In the genomic region with DNA sequence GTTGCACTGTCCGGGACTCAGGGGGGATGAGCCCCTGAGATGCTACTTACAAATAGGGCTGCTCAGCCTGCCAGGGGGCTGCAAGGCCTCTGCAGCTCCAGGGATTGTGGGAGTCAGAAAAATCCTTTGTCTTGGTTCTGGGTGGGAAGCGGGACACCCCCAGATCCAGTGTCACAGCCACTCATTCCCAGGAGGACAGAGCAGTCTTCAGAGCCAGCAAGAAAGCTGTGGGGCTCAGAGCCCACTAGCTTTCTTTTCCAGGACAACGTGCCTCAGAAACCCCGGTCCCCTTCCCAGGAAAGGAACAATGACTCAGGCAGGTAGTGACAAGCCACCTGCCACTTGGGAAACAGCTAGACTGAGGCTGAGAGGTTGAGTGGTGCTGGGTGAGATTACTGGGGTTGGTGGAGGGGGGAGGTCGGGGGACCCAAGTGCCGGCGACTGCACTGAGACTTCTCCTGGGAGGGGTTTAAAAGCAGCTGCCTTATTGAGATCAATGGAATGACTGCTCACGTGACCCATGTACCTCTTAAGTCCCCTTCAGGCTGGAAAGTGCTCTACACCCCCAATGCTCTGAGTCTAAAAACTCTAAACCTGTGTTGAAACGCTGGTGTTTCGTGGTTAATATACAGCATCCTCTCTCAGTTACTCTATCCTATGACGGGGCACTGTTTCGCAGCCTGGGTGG, we compare ENCODE assay signal across 9 cellular contexts.
DNase-seq lines count a peak whose midpoint lies in the region; ATAC-seq and TF ChIP-seq lines count a peak whose summit lies in the region.
"Had no signal": no experiment of that assay in that cellular context is flagged by ENCODE, and none has a peak within 500 bp of the region (broad histone marks: within the 10 kb centered on the region; RNA-seq: fewer than 3 reads in every experiment).

No MANE protein-coding gene starts in this region.

- TF ChIP-seq POLR2A in gastroesophageal sphincter (IDR thresholded peaks at IDR 0.05): no peak
- no peak for TF ChIP-seq POLR2A in vagina (IDR thresholded peaks at IDR 0.05)

- no peak overlapping the region for H3K9ac ChIP-seq in mesendoderm (ENCODE audit: low read length)

- no peaks in the 10 kb centered on the region for H3K9me3 Mint-ChIP-seq in activated CD4-positive, alpha-beta memory T cell treated with anti-CD3 and anti-CD28 coated beads, Interleukin-2, amount 10 ng/mL, durations not matched to agents 7 days and 5 days
- H3K9me3 Mint-ChIP-seq: T-cell had no signal

- H3K27me3 ChIP-seq in mesendoderm (ENCODE audit: insufficient read depth, low read length, poor library complexity): no peaks in the 10 kb centered on the region
- no peaks in the 10 kb centered on the region for H3K27me3 ChIP-seq in gastroesophageal sphincter
- no peaks in the 10 kb centered on the region for H3K27me3 ChIP-seq in vagina

- H3K4me2 ChIP-seq in mesendoderm (ENCODE audit: low read length): no peak overlapping the region

- H2BK15ac ChIP-seq in mesendoderm (replicated peaks; ENCODE audit: low read depth): no peak overlapping the region

- DNase-seq in ELR (ENCODE audit: low read depth): peak; percentile 40
- DNase-seq in NAMALWA (ENCODE audit: low spot score): peak; percentile 45
- DNase-seq in activated CD4-positive, alpha-beta memory T cell treated with anti-CD3 and anti-CD28 coated beads, Interleukin-2, amount 10 ng/mL, durations not matched to agents 7 days and 5 days: peak; percentile 54
- DNase-seq in mesendoderm: peak; percentile 72
- DNase-seq in UCSD-AML1 (lab: John Stamatoyannopoulos, UW; ENCODE audit: unreplicated experiment): no peak
- no peak for DNase-seq in DMS114 treated with DMSO at 0.1 percent for 48 hours (lab: John Stamatoyannopoulos, UW; ENCODE audit: unreplicated experiment)
- DNase-seq in vagina (ENCODE audit: extremely low spot score in 2 of 2): no peak

- no peaks in the 10 kb centered on the region for H3K36me3 ChIP-seq in mesendoderm (ENCODE audit: control insufficient read depth, insufficient read depth, low read length)
- H3K36me3 ChIP-seq in gastroesophageal sphincter: peaks cover 0 to 14% of the 10 kb centered on the region in 2 donors
- H3K36me3 ChIP-seq in vagina: peaks cover 0 to 5% of the 10 kb centered on the region in 2 donors

- TF ChIP-seq EP300 in gastroesophageal sphincter (IDR thresholded peaks at IDR 0.05): no peak

- no peak overlapping the region for H3K23ac ChIP-seq in mesendoderm (ENCODE audit: low read length)

- H3K36me3 Mint-ChIP-seq in activated CD4-positive, alpha-beta memory T cell treated with anti-CD3 and anti-CD28 coated beads, Interleukin-2, amount 10 ng/mL, durations not matched to agents 7 days and 5 days (ENCODE audit: low read depth): peaks cover 6% of the 10 kb centered on the region

- no CpG with 5 or more reads among the region's 12 CpGs for WGBS in mesendoderm (ENCODE audit: extremely low coverage, insufficient coverage, low lambda C conversion rate)
- WGBS in gastroesophageal sphincter (ENCODE audit: low coverage in 1 of 2), 2 donors: no CpG with 5 or more reads among the region's 12 CpGs

- H3K79me2 ChIP-seq in mesendoderm (ENCODE audit: control insufficient read depth, insufficient read depth, low read length): no peaks in the 10 kb centered on the region

- CTCF ChIA-PET in activated CD4-positive, alpha-beta memory T cell treated with anti-CD3 and anti-CD28 coated beads, Interleukin-2, amount 10 ng/mL, durations not matched to agents 7 days and 5 days (lab: Charles Lee): interaction anchor here (0.6 to 3.6 kb wide), 31 partner anchors 9 to 611 kb away, joined by 3 to 55 read pairs (median 4); no protein-coding TSS in a partner anchor

- no peaks in the 10 kb centered on the region for H3K27me3 Mint-ChIP-seq in activated CD4-positive, alpha-beta memory T cell treated with anti-CD3 and anti-CD28 coated beads, Interleukin-2, amount 10 ng/mL, durations not matched to agents 7 days and 5 days
- H3K27me3 Mint-ChIP-seq: T-cell had no signal

- intact Hi-C loops in vagina (cut with DNase I): loop anchor here (10.0 kb wide), 2 partner anchors 126 to 186 kb away; a partner anchor contains a TSS

- H3K4me3 Mint-ChIP-seq in activated CD4-positive, alpha-beta memory T cell treated with anti-CD3 and anti-CD28 coated beads, Interleukin-2, amount 10 ng/mL, durations not matched to agents 7 days and 5 days: no peak overlapping the region
- H3K4me3 Mint-ChIP-seq: T-cell had no signal

- no peak overlapping the region for H2AK5ac ChIP-seq in mesendoderm (ENCODE audit: low read length)

- no peak overlapping the region for H3K18ac ChIP-seq in mesendoderm (ENCODE audit: low read length)

- H4K5ac ChIP-seq in mesendoderm (ENCODE audit: low read length): no peak overlapping the region

- H3K4me1 ChIP-seq in mesendoderm (ENCODE audit: control insufficient read depth, low read depth, low read length) (peaks cover 3% of the 10 kb centered on the region), gastroesophageal sphincter (peaks cover 0 to 47% (median 28%) of the 10 kb centered on the region in 3 donors), vagina (peaks cover 23% of the 10 kb centered on the region)

- no peak for ATAC-seq in gastroesophageal sphincter

- H3K4me3 ChIP-seq in mesendoderm (ENCODE audit: low read length) (no peak overlapping the region), gastroesophageal sphincter (no peak overlapping the region), vagina (no peak overlapping the region)

- peak overlapping the region; percentile 62 for H3K27ac Mint-ChIP-seq in activated CD4-positive, alpha-beta memory T cell treated with anti-CD3 and anti-CD28 coated beads, Interleukin-2, amount 10 ng/mL, durations not matched to agents 7 days and 5 days

- no peak overlapping the region for H2BK120ac ChIP-seq in mesendoderm (ENCODE audit: low read depth, low read length)

- no peak for TF ChIP-seq CTCF in gastroesophageal sphincter (IDR thresholded peaks at IDR 0.05)
- TF ChIP-seq CTCF in vagina (IDR thresholded peaks at IDR 0.05): no peak

- H3K79me1 ChIP-seq in mesendoderm (ENCODE audit: low read length): no peaks in the 10 kb centered on the region

- H3K27ac ChIP-seq in mesendoderm (ENCODE audit: low read depth, low read length) (no peak overlapping the region), gastroesophageal sphincter (peak overlapping the region in 1 of 4 donors; percentile 53), vagina (no peak overlapping the region)

- peaks cover 24% of the 10 kb centered on the region for H3K4me1 Mint-ChIP-seq in activated CD4-positive, alpha-beta memory T cell treated with anti-CD3 and anti-CD28 coated beads, Interleukin-2, amount 10 ng/mL, durations not matched to agents 7 days and 5 days

- H3K4ac ChIP-seq in mesendoderm (ENCODE audit: low read depth, low read length): no peak overlapping the region

- H3K56ac ChIP-seq in mesendoderm (ENCODE audit: low read length): no peak overlapping the region

- H4K8ac ChIP-seq in mesendoderm (ENCODE audit: low read depth, low read length): no peak overlapping the region

- no peaks in the 10 kb centered on the region for H3K9me3 ChIP-seq in gastroesophageal sphincter
- no peaks in the 10 kb centered on the region for H3K9me3 ChIP-seq in vagina

- no peak overlapping the region for H2BK5ac ChIP-seq in mesendoderm (ENCODE audit: low read length)

- POLR2A ChIA-PET in activated CD4-positive, alpha-beta memory T cell treated with anti-CD3 and anti-CD28 coated beads, Interleukin-2, amount 10 ng/mL, durations not matched to agents 7 days and 5 days (lab: Charles Lee): interaction anchor here (0.9 to 2.1 kb wide), 6 partner anchors 123 to 427 kb away, joined by 3 to 13 read pairs (median 6); a partner anchor contains a TSS

Comparison
In these comparisons a context has a peak if more than half of its experiments do, and no peak if none do; other contexts are left out.
1. DNase-seq: peak in ELR (single experiment), NAMALWA (single experiment), activated CD4-positive, alpha-beta memory T cell treated with anti-CD3 and anti-CD28 coated beads, Interleukin-2, amount 10 ng/mL, durations not matched to agents 7 days and 5 days (single experiment) and mesendoderm (single experiment); none in UCSD-AML1 (single experiment), DMS114 treated with DMSO at 0.1 percent for 48 hours (single experiment) and vagina (0 of 2).